Comparison of ENCODE assay signal across 32 cellular contexts in the genomic region with DNA sequence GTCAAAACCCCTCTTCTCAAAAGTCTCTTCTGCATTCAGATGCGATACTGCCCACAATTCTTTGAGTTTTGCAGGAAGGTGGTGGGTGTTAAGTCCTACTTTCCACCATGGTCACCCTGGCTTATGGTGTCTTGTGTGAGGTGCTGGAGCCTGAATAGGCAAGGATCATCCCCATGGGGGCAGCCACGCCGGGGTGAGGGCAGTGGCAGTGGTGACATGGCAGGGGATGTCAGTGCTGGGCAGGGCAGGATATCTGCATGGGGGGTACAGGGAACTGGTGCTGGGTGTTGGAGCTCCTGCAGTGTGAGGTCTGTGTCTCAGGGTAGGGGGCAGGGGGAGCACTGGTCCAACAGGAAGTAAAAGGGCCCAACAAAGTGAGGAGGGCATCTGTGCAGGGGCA. TPM values are rescaled to one million over a fixed set of nuclear protein-coding genes. Genes with fewer than 3 reads are reported as not detected.
"Had no signal": no experiment of that assay in that cellular context is flagged by ENCODE, and none has a peak within 500 bp of the region (broad histone marks: within the 10 kb centered on the region; RNA-seq: fewer than 3 reads in every experiment).

No MANE protein-coding gene starts in this region.

- H3K4me3 ChIP-seq: heart right ventricle, hepatocyte, left lung, lung, mucosa of descending colon, right atrium auricular region, right lobe of liver, suprapubic skin, thoracic aorta, tibial artery, upper lobe of right lung had no signal

- H3K27ac Mint-ChIP-seq: natural killer cell treated with Interleukin-12 subunit alpha and Interleukin-12 subunit beta and Interleukin-15 and Interleukin-18, amount 100 ng/mL, for 72 hours; stimulated activated naive CD8-positive, alpha-beta T cell treated with anti-CD3 and anti-CD28 coated beads, Interleukin-15, Interleukin-2, amounts not matched to agents 100 ng/mL and 50 ng/mL, for 24 hours had no signal

- H2AFZ ChIP-seq: hepatocyte, parathyroid adenoma had no signal

- H3K9me3 ChIP-seq: heart right ventricle, left lung, mucosa of descending colon, neutrophil, right atrium auricular region, right lobe of liver, suprapubic skin, thoracic aorta, tibial artery, upper lobe of right lung had no signal

- H3K4me2 ChIP-seq: hepatocyte had no signal

- H3K4me1 Mint-ChIP-seq: naive thymus-derived CD4-positive, alpha-beta T cell had no signal

- H3K4me1 ChIP-seq: heart right ventricle, left lung, parathyroid adenoma, right atrium auricular region, right lobe of liver, suprapubic skin, upper lobe of right lung had no signal

- H3K27ac ChIP-seq: heart right ventricle, hepatocyte, left lung, neutrophil, parathyroid adenoma, right atrium auricular region, right lobe of liver, suprapubic skin, thoracic aorta, tibial artery, upper lobe of right lung had no signal

- H3K4me3 Mint-ChIP-seq: naive thymus-derived CD4-positive, alpha-beta T cell; natural killer cell treated with Interleukin-12 subunit alpha and Interleukin-12 subunit beta and Interleukin-15 and Interleukin-18, amount 100 ng/mL, for 72 hours; stimulated activated naive CD8-positive, alpha-beta T cell treated with anti-CD3 and anti-CD28 coated beads, Interleukin-15, Interleukin-2, amounts not matched to agents 100 ng/mL and 50 ng/mL, for 24 hours had no signal

- H3K27me3 ChIP-seq: right atrium auricular region, right lobe of liver had no signal

- H3K9me3 Mint-ChIP-seq: naive thymus-derived CD4-positive, alpha-beta T cell; natural killer cell treated with Interleukin-12 subunit alpha and Interleukin-12 subunit beta and Interleukin-15 and Interleukin-18, amount 100 ng/mL, for 72 hours; stimulated activated naive CD8-positive, alpha-beta T cell treated with anti-CD3 and anti-CD28 coated beads, Interleukin-15, Interleukin-2, amounts not matched to agents 100 ng/mL and 50 ng/mL, for 24 hours had no signal

- H3K36me3 Mint-ChIP-seq: naive thymus-derived CD4-positive, alpha-beta T cell; natural killer cell treated with Interleukin-12 subunit alpha and Interleukin-12 subunit beta and Interleukin-15 and Interleukin-18, amount 100 ng/mL, for 72 hours had no signal

- H3K36me3 ChIP-seq: heart right ventricle, left lung, neutrophil, right atrium auricular region, right lobe of liver, suprapubic skin, thoracic aorta, tibial artery, upper lobe of right lung had no signal

- H3K9ac ChIP-seq: parathyroid adenoma had no signal

- DNase-seq: heart right ventricle; left colon; left lung; mesendoderm; midbrain; mucosa of descending colon; naive thymus-derived CD4-positive, alpha-beta T cell; occipital lobe; right lobe of liver; stimulated activated CD4-positive, alpha-beta T cell treated with anti-CD3 and anti-CD28 coated beads, Interleukin-12 subunit alpha, Interleukin-12 subunit beta, amount 100 ng/mL, for 4 hours; stimulated activated CD4-positive, alpha-beta T cell treated with anti-CD3 and anti-CD28 coated beads, Interleukin-15, amount 100 ng/mL, for 24 hours; stimulated activated CD4-positive, alpha-beta T cell treated with anti-CD3 and anti-CD28 coated beads, Interleukin-2, amount 100 ng/mL, for 24 hours; stimulated activated CD4-positive, alpha-beta T cell treated with anti-CD3 and anti-CD28 coated beads, Interleukin-4, amount 100 ng/mL, for 1 hour; stimulated activated naive CD4-positive, alpha-beta T cell; tibial artery; upper lobe of right lung had no signal

- ATAC-seq: heart right ventricle; left colon; left lung; mucosa of descending colon; naive thymus-derived CD4-positive, alpha-beta T cell; natural killer cell treated with Interleukin-12 subunit alpha and Interleukin-12 subunit beta and Interleukin-15 and Interleukin-18, amount 100 ng/mL, for 72 hours; right lobe of liver; upper lobe of right lung had no signal

RNA-seq across cellular contexts. Expression of gene MAS1, which starts 2.3 kb away (rescaled TPM):
- total RNA-seq: hepatocyte; left colon; mucosa of descending colon; naive thymus-derived CD4-positive, alpha-beta T cell; occipital lobe; osteocyte; pulmonary artery endothelial cell; renal cortical epithelial cell; right atrium auricular region; right lobe of liver; subcutaneous adipose tissue; suprapubic skin; upper lobe of right lung had no signal
- polyA plus RNA-seq: heart right ventricle; hepatocyte; keratinocyte; liver; naive thymus-derived CD4-positive, alpha-beta T cell; neural cell had no signal
